In the genomic region with DNA sequence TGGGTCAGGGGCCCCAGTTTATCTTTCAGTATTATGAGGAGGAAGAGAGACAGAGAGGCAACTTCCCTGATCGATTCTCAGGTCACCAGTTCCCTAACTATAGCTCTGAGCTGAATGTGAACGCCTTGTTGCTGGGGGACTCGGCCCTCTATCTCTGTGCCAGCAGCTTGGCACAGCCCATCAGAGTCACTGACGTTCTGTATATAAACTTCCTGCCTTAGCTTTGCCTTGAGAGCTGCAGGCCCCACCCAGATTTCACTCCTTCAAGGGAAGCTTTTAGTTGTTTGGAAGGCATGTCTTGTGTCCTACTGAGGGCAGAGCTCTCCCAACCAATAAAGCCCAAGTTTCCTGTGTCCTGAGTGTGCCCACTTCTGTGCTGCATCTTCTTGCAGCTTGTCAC, we compare ENCODE assay signal across 16 cellular contexts.
DNase-seq lines count a peak whose midpoint lies in the region; ATAC-seq and TF ChIP-seq lines count a peak whose summit lies in the region.
"Had no signal": no experiment of that assay in that cellular context is flagged by ENCODE, and none has a peak within 500 bp of the region (broad histone marks: within the 10 kb centered on the region; RNA-seq: fewer than 3 reads in every experiment).

No MANE protein-coding gene starts in this region.

- no peaks in the 10 kb centered on the region for H3K9me3 Mint-ChIP-seq in activated naive CD8-positive, alpha-beta T cell (ENCODE audit: low read depth)
- no peaks in the 10 kb centered on the region for H3K9me3 Mint-ChIP-seq in naive thymus-derived CD4-positive, alpha-beta T cell

- H3K4me2 ChIP-seq in DND-41 (ENCODE audit: insufficient read depth, low read length): peak overlapping the region; percentile 68

- peak overlapping the region; percentile 84 for H3K9ac ChIP-seq in DND-41 (ENCODE audit: low read depth, low read length)

- ATAC-seq in DND-41 (ENCODE audit: insufficient read depth, low read depth) (peak; percentile 78), body of pancreas (no peak)
- peak; percentile 80 for ATAC-seq in naive thymus-derived CD4-positive, alpha-beta T cell

- peaks cover 45% of the 10 kb centered on the region for H3K4me1 Mint-ChIP-seq in activated naive CD8-positive, alpha-beta T cell (ENCODE audit: low read depth)
- H3K4me1 Mint-ChIP-seq in naive thymus-derived CD4-positive, alpha-beta T cell: peaks cover 18 to 63% (median 58%) of the 10 kb centered on the region in 7 donors

- no peaks in the 10 kb centered on the region for H3K36me3 ChIP-seq in DND-41 (ENCODE audit: insufficient read depth, low read length)
- no peaks in the 10 kb centered on the region for H3K36me3 ChIP-seq in MG63
- no peaks in the 10 kb centered on the region for H3K36me3 ChIP-seq in naive thymus-derived CD4-positive, alpha-beta T cell (ENCODE audit: control insufficient read depth in 2 of 3, insufficient read depth in 3 of 3, low read length in 3 of 3)
- no peaks in the 10 kb centered on the region for H3K36me3 ChIP-seq in body of pancreas (replicated peaks in 1 of 2; ENCODE audit: insufficient read depth in 1 of 2, low read depth in 2 of 2)
- H3K36me3 ChIP-seq: BE2C, SJSA1, thoracic aorta had no signal

- 42 to 61% methylated on average over 4 of the region's 4 CpGs for WGBS in body of pancreas, 2 donors

- H3K79me2 ChIP-seq in DND-41 (ENCODE audit: insufficient read depth, low read length): peaks cover 28% of the 10 kb centered on the region

- POLR2A ChIA-PET in naive thymus-derived CD4-positive, alpha-beta T cell (lab: Charles Lee): interaction anchor here (0.7 to 6.5 kb wide), 8 partner anchors 9 to 297 kb away, joined by 3 to 51 read pairs (median 6); no protein-coding TSS in a partner anchor

- H3K27me3 ChIP-seq in DND-41 (ENCODE audit: insufficient read depth, low read length, poor library complexity): no peaks in the 10 kb centered on the region
- 0 out of 2 replicates have a peak, but pooled peaks cover 2% of the 10 kb centered on the region for H3K27me3 ChIP-seq in MG63
- no peaks in the 10 kb centered on the region for H3K27me3 ChIP-seq in naive thymus-derived CD4-positive, alpha-beta T cell (ENCODE audit: control insufficient read depth in 2 of 2, insufficient read depth in 2 of 2, low read length in 2 of 2)
- H3K27me3 ChIP-seq in body of pancreas: no peaks in the 10 kb centered on the region
- H3K27me3 ChIP-seq: BE2C, SJSA1 had no signal

- H3K27me3 Mint-ChIP-seq in activated naive CD8-positive, alpha-beta T cell: no peaks in the 10 kb centered on the region
- peaks cover 0 to 23% (median 0%) of the 10 kb centered on the region in 5 donors for H3K27me3 Mint-ChIP-seq in naive thymus-derived CD4-positive, alpha-beta T cell

- CTCF ChIA-PET in naive thymus-derived CD4-positive, alpha-beta T cell (lab: Charles Lee): interaction anchor here (0.7 to 8.6 kb wide), 13 partner anchors 9 to 312 kb away, joined by 3 to 79 read pairs (median 4); no protein-coding TSS in a partner anchor

- intact Hi-C loops in naive thymus-derived CD4-positive, alpha-beta T cell (cut with micrococcal nuclease): loop anchor here (1.0 to 2.0 kb wide), 2 partner anchors 8 to 16 kb away; no protein-coding TSS in a partner anchor
- intact Hi-C loops in body of pancreas (cut with DNase I): no loop called here

- H4K20me1 ChIP-seq in DND-41 (ENCODE audit: insufficient read depth, low read length): no peaks in the 10 kb centered on the region

- TF ChIP-seq CTCF in DND-41 (IDR thresholded peaks at IDR 0.05; ENCODE audit: borderline replicate concordance, extremely low read depth, low read length, poor library complexity, severe bottlenecking): no peak
- TF ChIP-seq CTCF in body of pancreas (IDR thresholded peaks at IDR 0.05): no peak

- H3K27ac Mint-ChIP-seq in activated naive CD8-positive, alpha-beta T cell: peak overlapping the region; percentile 93
- H3K27ac Mint-ChIP-seq in naive thymus-derived CD4-positive, alpha-beta T cell: peak overlapping the region; percentile 86 to 100 (median 97)

- DNase-seq in DND-41 (peak; percentile 60), MG63 (peak; percentile 9), RPMI8226 (no peak), body of pancreas (no peak), NCI-H748 (lab: John Stamatoyannopoulos, UW; ENCODE audit: unreplicated experiment) (no peak)
- DNase-seq in naive thymus-derived CD4-positive, alpha-beta T cell: peak in 7 of 9 donors; percentile 26 to 63 (median 55)
- DNase-seq: BE2C; H7; midbrain; NCI-H1930; NCI-H510A treated with DMSO at 0.1 percent for 48 hours; stimulated activated CD4-positive, alpha-beta T cell treated with anti-CD3 and anti-CD28 coated beads, Interleukin-4, amount 100 ng/mL, for 24 hours; stimulated activated CD8-positive, alpha-beta memory T cell treated with anti-CD3 and anti-CD28 coated beads, Interleukin-4, amount 100 ng/mL, for 48 hours had no signal

- H3K27ac ChIP-seq in DND-41 (ENCODE audit: low read length): peak overlapping the region; percentile 99
- H3K27ac ChIP-seq in naive thymus-derived CD4-positive, alpha-beta T cell (ENCODE audit: low read depth, low read length): peak overlapping the region; percentile 76
- H3K27ac ChIP-seq in body of pancreas: no peak overlapping the region
- H3K27ac ChIP-seq: SJSA1, thoracic aorta had no signal

- H3K4me3 ChIP-seq in DND-41 (ENCODE audit: low read depth in 1 of 2, low read length in 2 of 2) (peak overlapping the region in 1 of 2 experiments; percentile 56; a peak in 2 of 4 replicates), MG63 (no peak overlapping the region), body of pancreas (no peak overlapping the region)
- H3K4me3 ChIP-seq in naive thymus-derived CD4-positive, alpha-beta T cell (ENCODE audit: low read length): peak overlapping the region; percentile 37
- H3K4me3 ChIP-seq: SJSA1, thoracic aorta had no signal

- H3K36me3 Mint-ChIP-seq in activated naive CD8-positive, alpha-beta T cell: no peaks in the 10 kb centered on the region
- peaks cover 0 to 3% (median 0%) of the 10 kb centered on the region in 5 donors for H3K36me3 Mint-ChIP-seq in naive thymus-derived CD4-positive, alpha-beta T cell

- H3K4me1 ChIP-seq in DND-41 (ENCODE audit: insufficient read depth, low read length): peaks cover 72% of the 10 kb centered on the region
- peaks cover 5 to 47% of the 10 kb centered on the region in 2 donors for H3K4me1 ChIP-seq in naive thymus-derived CD4-positive, alpha-beta T cell (ENCODE audit: control insufficient read depth in 2 of 2, insufficient read depth in 2 of 2, low read length in 2 of 2)
- peaks cover 6% of the 10 kb centered on the region for H3K4me1 ChIP-seq in body of pancreas
- H3K4me1 ChIP-seq: BE2C, SJSA1 had no signal

- H2AFZ ChIP-seq in DND-41 (ENCODE audit: low read depth, low read length): no peak overlapping the region

- no peak for TF ChIP-seq POLR2A in body of pancreas (IDR thresholded peaks at IDR 0.05)

- peak overlapping the region; percentile 65 for H3K4me3 Mint-ChIP-seq in activated naive CD8-positive, alpha-beta T cell
- H3K4me3 Mint-ChIP-seq in naive thymus-derived CD4-positive, alpha-beta T cell: peak overlapping the region; percentile 56 to 88 (median 82)

- no peaks in the 10 kb centered on the region for H3K9me3 ChIP-seq in DND-41 (ENCODE audit: insufficient read depth, low read length, severe bottlenecking)
- no peaks in the 10 kb centered on the region for H3K9me3 ChIP-seq in MG63
- no peaks in the 10 kb centered on the region for H3K9me3 ChIP-seq in naive thymus-derived CD4-positive, alpha-beta T cell (ENCODE audit: control insufficient read depth in 2 of 3, low read length in 3 of 3)
- no peaks in the 10 kb centered on the region for H3K9me3 ChIP-seq in body of pancreas
- H3K9me3 ChIP-seq: BE2C, SJSA1, thoracic aorta had no signal

Comparison
In these comparisons a context has a peak if more than half of its experiments do, and no peak if none do; other contexts are left out.
1. DNase-seq: peak in DND-41 (single experiment), MG63 (single experiment) and naive thymus-derived CD4-positive, alpha-beta T cell (7 of 9); none in RPMI8226 (single experiment), body of pancreas (0 of 4) and NCI-H748 (single experiment).
2. H3K27ac ChIP-seq: peak in DND-41 (single experiment) and naive thymus-derived CD4-positive, alpha-beta T cell (single experiment); none in body of pancreas (0 of 4).